In genomic region chr1:119112244-119112643, GRCh38 we compare ENCODE assay signal across 8 cellular contexts.
"Had no signal": no experiment of that assay in that cellular context is flagged by ENCODE, and none has a peak within 500 bp of the region (broad histone marks: within the 10 kb centered on the region; RNA-seq: fewer than 3 reads in every experiment).

No MANE protein-coding gene starts in this region.

- H3K4me3 Mint-ChIP-seq: GM23338, H9, HFFc6 had no signal

- H3K9me3 ChIP-seq: HAP-1 had no signal

- H3K27ac ChIP-seq: GM23248 had no signal

- DNase-seq: GM23248, GOT3, H7, H9, HCEC 1CT, HFFc6 had no signal

- H3K27ac Mint-ChIP-seq: GM23338, H9, HFFc6 had no signal

- H3K9me3 Mint-ChIP-seq: GM23338, H9, HFFc6 had no signal

- H3K4me3 ChIP-seq: GM23248, GM23338, HAP-1 had no signal

- H3K4me1 ChIP-seq: HAP-1 had no signal

- H3K36me3 ChIP-seq: HAP-1 had no signal
